ENCODE assay signal across 21 cellular contexts in the genomic region with DNA sequence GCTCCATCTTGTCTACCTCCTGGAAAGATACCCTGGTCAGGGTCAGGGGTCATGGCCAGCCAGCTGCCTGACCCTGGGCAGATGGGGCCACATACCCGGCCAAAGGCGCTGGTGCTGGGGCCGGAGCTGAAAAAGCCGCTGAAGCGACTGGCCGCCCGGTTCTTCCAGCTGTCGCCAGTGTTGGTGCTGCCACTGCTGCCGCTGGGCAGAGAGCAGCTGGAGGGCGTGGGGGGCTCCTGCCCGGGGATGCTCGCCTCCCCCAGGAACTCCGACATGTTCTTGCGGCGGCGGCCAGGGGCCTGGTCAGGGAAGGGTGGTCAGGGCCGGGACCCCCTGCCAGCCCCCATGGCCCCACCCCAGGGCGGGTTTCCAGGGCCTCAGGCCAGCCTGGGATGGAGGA. TPM values are rescaled to one million over a fixed set of nuclear protein-coding genes. Genes with fewer than 3 reads are reported as not detected.
"Had no signal": no experiment of that assay in that cellular context is flagged by ENCODE, and none has a peak within 500 bp of the region (broad histone marks: within the 10 kb centered on the region; RNA-seq: fewer than 3 reads in every experiment).

No MANE protein-coding gene starts in this region.

- H3K27ac ChIP-seq: dorsolateral prefrontal cortex, gastrocnemius medialis, heart right ventricle, testis had no signal

- H3K9me3 ChIP-seq: gastrocnemius medialis, heart right ventricle, testis had no signal

- H3K9me3 Mint-ChIP-seq: naive thymus-derived CD8-positive, alpha-beta T cell had no signal

- ATAC-seq: gastrocnemius medialis; heart right ventricle; left lobe of liver; naive thymus-derived CD8-positive, alpha-beta T cell; right cardiac atrium had no signal

- FAIRE-seq: islet of Langerhans, small intestine, urothelium cell line had no signal

- H3K36me3 ChIP-seq: gastrocnemius medialis had no signal

- H3K4me1 ChIP-seq: gastrocnemius medialis, testis had no signal

- H3K36me3 Mint-ChIP-seq: naive thymus-derived CD8-positive, alpha-beta T cell had no signal

- H3K27me3 ChIP-seq: dorsolateral prefrontal cortex, gastrocnemius medialis, heart right ventricle, testis had no signal

- H3K4me3 Mint-ChIP-seq: naive thymus-derived CD8-positive, alpha-beta T cell had no signal

- DNase-seq: cortex of kidney; dorsolateral prefrontal cortex; effector CD8-positive, alpha-beta T cell; gastrocnemius medialis; heart right ventricle; hypothalamus; mammary epithelial cell; naive thymus-derived CD8-positive, alpha-beta T cell; right cardiac atrium; small intestine; stimulated activated CD4-positive, alpha-beta T cell treated with anti-CD3 and anti-CD28 coated beads, Interleukin-12 subunit alpha, Interleukin-12 subunit beta, amount 100 ng/mL, for 4 hours; stimulated activated naive CD4-positive, alpha-beta T cell; testis; trophoblast cell had no signal

- H3K4me3 ChIP-seq: dorsolateral prefrontal cortex, gastrocnemius medialis, heart right ventricle, testis had no signal

RNA-seq across cellular contexts. Expression of a gene that starts 48.6 kb away (rescaled TPM):
- total RNA-seq: fibroblast of villous mesenchyme, osteocyte had no signal
- polyA plus RNA-seq: neural cell had no signal

RNA-seq across cellular contexts. Expression of a gene that starts 53.4 kb away (rescaled TPM):
- total RNA-seq: mononuclear cell; naive thymus-derived CD8-positive, alpha-beta T cell; osteocyte had no signal
- polyA plus RNA-seq: naive thymus-derived CD8-positive, alpha-beta T cell; neural cell; right cardiac atrium had no signal
